28 cellular contexts compared by ENCODE assay signal in genomic region chr11:128066429-128066828, GRCh38.
"Had no signal": no experiment of that assay in that cellular context is flagged by ENCODE, and none has a peak within 500 bp of the region (broad histone marks: within the 10 kb centered on the region; RNA-seq: fewer than 3 reads in every experiment).

No MANE protein-coding gene starts in this region.

- DNase-seq: activated B cell treated with CpG ODN at 0.5 μM for 24 hours; activated CD4-positive, alpha-beta memory T cell treated with anti-CD3 and anti-CD28 coated beads, Interleukin-2, amount 10 ng/mL, durations not matched to agents 7 days and 5 days; activated CD4-positive, alpha-beta T cell treated with anti-CD3 and anti-CD28 coated beads for 48 hours; activated CD8-positive, alpha-beta memory T cell treated with anti-CD3 and anti-CD28 coated beads, Interleukin-2, amount 50 U/mL, for 48 hours; activated gamma-delta T cell; activated naive CD4-positive, alpha-beta T cell; activated naive CD4-positive, alpha-beta T cell treated with anti-CD3 and anti-CD28 coated beads, Interleukin-2, amount 10 ng/mL, durations not matched to agents 7 days and 5 days; activated naive CD8-positive, alpha-beta T cell treated with anti-CD3 and anti-CD28 coated beads, Interleukin-2, amount 10 ng/mL, durations not matched to agents 7 days and 5 days; activated T-cell treated with anti-CD3 and anti-CD28 coated beads for 4 hours; activated T-cell treated with anti-CD3 and anti-CD28 coated beads, Interleukin-2, amount 50 U/mL, for 24 hours; activated T-cell treated with anti-CD3 and anti-CD28 coated beads, Interleukin-2, amount 50 U/mL, for 72 hours; amniotic stem cell; anterior cingulate cortex; brain microvascular endothelial cell; effector CD4-positive, alpha-beta T cell; effector memory CD8-positive, alpha-beta T cell; erythroblast; foreskin keratinocyte; gastrocnemius medialis; glutamatergic neuron; T-helper 1 cell; T-helper 17 cell; T1000; WERI-Rb-1 had no signal

- H3K4me3 ChIP-seq: coronary artery, esophagus muscularis mucosa, gastrocnemius medialis had no signal

- H3K9me3 ChIP-seq: esophagus muscularis mucosa had no signal

- H3K27me3 ChIP-seq: brain microvascular endothelial cell, esophagus muscularis mucosa, gastrocnemius medialis had no signal

- ATAC-seq: activated CD4-positive, CD25-positive, alpha-beta regulatory T cell treated with anti-CD3 and anti-CD28 coated beads, Interleukin-2, amount 50 U/mL, for 24 hours; activated naive CD4-positive, alpha-beta T cell treated with anti-CD3 and anti-CD28 coated beads, Interleukin-2, amount 50 U/mL, for 72 hours; activated T-cell treated with anti-CD3 and anti-CD28 coated beads, Interleukin-2, amount 50 U/mL, for 72 hours; effector memory CD8-positive, alpha-beta T cell; foreskin keratinocyte; gastrocnemius medialis; T-helper 17 cell had no signal

- H3K4me1 ChIP-seq: esophagus muscularis mucosa, foreskin keratinocyte, gastrocnemius medialis had no signal

- H3K36me3 ChIP-seq: brain microvascular endothelial cell, esophagus muscularis mucosa, gastrocnemius medialis, WERI-Rb-1 had no signal

- H3K27ac ChIP-seq: brain microvascular endothelial cell, coronary artery, esophagus muscularis mucosa, foreskin keratinocyte, gastrocnemius medialis, WERI-Rb-1 had no signal
